16 cellular contexts compared by ENCODE assay signal in genomic region chr1:151124763-151125403, GRCh38. TPM values are rescaled to one million over a fixed set of nuclear protein-coding genes. Genes with fewer than 3 reads are reported as not detected.
"Had no signal": no experiment of that assay in that cellular context is flagged by ENCODE, and none has a peak within 500 bp of the region (broad histone marks: within the 10 kb centered on the region; RNA-seq: fewer than 3 reads in every experiment).

No MANE protein-coding gene starts in this region.

- H3K27me3 ChIP-seq: heart left ventricle, tibial artery, uterus had no signal

- DNase-seq: activated CD4-positive, alpha-beta T cell treated with anti-CD3 and anti-CD28 coated beads for 1 hour; activated CD4-positive, alpha-beta T cell treated with anti-CD3 and anti-CD28 coated beads, Interleukin-2, amount 50 U/mL, for 4 hours; activated gamma-delta T cell treated with Interleukin-2 at 50 U/mL for 16 hours; activated naive CD8-positive, alpha-beta T cell treated with anti-CD3 and anti-CD28 coated beads, Interleukin-2, amount 10 ng/mL, durations not matched to agents 7 days and 5 days; activated T-cell treated with anti-CD3 and anti-CD28 coated beads, Interleukin-2, amount 50 U/mL, for 72 hours; cerebellar nuclear complex; effector CD8-positive, alpha-beta T cell; foreskin melanocyte; heart left ventricle; left cardiac atrium; lower lobe of right lung; uterus had no signal

- H3K27me3 Mint-ChIP-seq: activated naive CD8-positive, alpha-beta T cell treated with anti-CD3 and anti-CD28 coated beads, Interleukin-2, amount 10 ng/mL, durations not matched to agents 7 days and 5 days; stimulated activated memory B cell treated with anti-CD40 and anti-IgM and Interleukin-4, amounts not matched to agents 10 μg/mL and 1 μg/mL and 100 μg/mL, for 72 hours had no signal

- H3K9ac ChIP-seq: parathyroid adenoma had no signal

- H3K27ac Mint-ChIP-seq: activated naive CD8-positive, alpha-beta T cell treated with anti-CD3 and anti-CD28 coated beads, Interleukin-2, amount 10 ng/mL, durations not matched to agents 7 days and 5 days; activated T-cell treated with anti-CD3 and anti-CD28 coated beads, Interleukin-2, amount 50 U/mL, for 72 hours; stimulated activated memory B cell treated with anti-CD40 and anti-IgM and Interleukin-4, amounts not matched to agents 10 μg/mL and 1 μg/mL and 100 μg/mL, for 72 hours had no signal

- H3K4me3 Mint-ChIP-seq: activated naive CD8-positive, alpha-beta T cell treated with anti-CD3 and anti-CD28 coated beads, Interleukin-2, amount 10 ng/mL, durations not matched to agents 7 days and 5 days; activated T-cell treated with anti-CD3 and anti-CD28 coated beads, Interleukin-2, amount 50 U/mL, for 72 hours; stimulated activated memory B cell treated with anti-CD40 and anti-IgM and Interleukin-4, amounts not matched to agents 10 μg/mL and 1 μg/mL and 100 μg/mL, for 72 hours had no signal

- H3K4me3 ChIP-seq: heart left ventricle, lower lobe of right lung, tibial artery, uterus had no signal

- ATAC-seq: activated T-cell treated with anti-CD3 and anti-CD28 coated beads, Interleukin-2, amount 50 U/mL, for 72 hours; heart left ventricle; left cardiac atrium; lower lobe of right lung; stimulated activated memory B cell treated with anti-CD40 and anti-IgM and Interleukin-4, amounts not matched to agents 10 μg/mL and 1 μg/mL and 100 μg/mL, for 72 hours had no signal

- H2AFZ ChIP-seq: parathyroid adenoma had no signal

- H3K27ac ChIP-seq: heart left ventricle, lower lobe of right lung, parathyroid adenoma, tibial artery, uterus had no signal

- H3K9me3 ChIP-seq: heart left ventricle, lower lobe of right lung, tibial artery, uterus had no signal

- H3K36me3 ChIP-seq: uterus had no signal

- H3K9me3 Mint-ChIP-seq: activated naive CD8-positive, alpha-beta T cell treated with anti-CD3 and anti-CD28 coated beads, Interleukin-2, amount 10 ng/mL, durations not matched to agents 7 days and 5 days; activated T-cell treated with anti-CD3 and anti-CD28 coated beads, Interleukin-2, amount 50 U/mL, for 72 hours; stimulated activated memory B cell treated with anti-CD40 and anti-IgM and Interleukin-4, amounts not matched to agents 10 μg/mL and 1 μg/mL and 100 μg/mL, for 72 hours had no signal

- H3K4me1 ChIP-seq: lower lobe of right lung, parathyroid adenoma, tibial artery, uterus had no signal

- H3K4me1 Mint-ChIP-seq: activated naive CD8-positive, alpha-beta T cell treated with anti-CD3 and anti-CD28 coated beads, Interleukin-2, amount 10 ng/mL, durations not matched to agents 7 days and 5 days; stimulated activated memory B cell treated with anti-CD40 and anti-IgM and Interleukin-4, amounts not matched to agents 10 μg/mL and 1 μg/mL and 100 μg/mL, for 72 hours had no signal

RNA-seq across cellular contexts. Expression of gene TNFAIP8L2, which starts 31.6 kb away (rescaled TPM):
- total RNA-seq: fibroblast of lung had no signal
- polyA plus RNA-seq: fibroblast of lung had no signal

RNA-seq across cellular contexts. Expression of gene TMOD4, which starts 50.9 kb away (rescaled TPM):
- total RNA-seq: fibroblast of lung, left cardiac atrium had no signal
- polyA plus RNA-seq: heart left ventricle had no signal
